Comparison of ENCODE assay signal across 13 cellular contexts in genomic region chr18:8960740-8961657, GRCh38.
DNase-seq lines count a peak whose midpoint lies in the region; ATAC-seq and TF ChIP-seq lines count a peak whose summit lies in the region.
"Had no signal": no experiment of that assay in that cellular context is flagged by ENCODE, and none has a peak within 500 bp of the region (broad histone marks: within the 10 kb centered on the region; RNA-seq: fewer than 3 reads in every experiment).

No MANE protein-coding gene starts in this region.

- TF ChIP-seq CTCF in PC-9 (conservative IDR thresholded peaks at IDR 0.05) (no peak), mesothelial cell of epicardium (IDR thresholded peaks at IDR 0.05; ENCODE audit: unreplicated experiment) (no peak), dorsolateral prefrontal cortex (IDR thresholded peaks at IDR 0.05 in 54 of 56, conservative IDR thresholded peaks at IDR 0.05 in 2 of 56; ENCODE audit: low read depth in 1 of 56, partially characterized antibody in 56 of 56) (no peak)

- no peaks in the 10 kb centered on the region for H4K20me1 ChIP-seq in PC-9 (ENCODE audit: insufficient read depth)

- H3K9me2 ChIP-seq in PC-9 (ENCODE audit: insufficient read depth): no peaks in the 10 kb centered on the region

- H3K79me2 ChIP-seq in PC-9 (ENCODE audit: low read depth): no peaks in the 10 kb centered on the region

- H3K27ac ChIP-seq in PC-9: peak overlapping the region; percentile 69
- peak overlapping the region; percentile 81 for H3K27ac ChIP-seq in epithelial cell of prostate
- no peak overlapping the region for H3K27ac ChIP-seq in dorsolateral prefrontal cortex
- H3K27ac ChIP-seq: C4-2B had no signal

- H3K9me3 ChIP-seq in PC-9 (ENCODE audit: insufficient read depth, low read depth): no peaks in the 10 kb centered on the region

- H3K27me3 ChIP-seq in PC-9 (ENCODE audit: insufficient read depth, low read depth) (no peaks in the 10 kb centered on the region), dorsolateral prefrontal cortex (no peaks in the 10 kb centered on the region)

- peak overlapping the region; percentile 59; the same call in 1 of the 2 replicates for H2AFZ ChIP-seq in PC-9

- in situ Hi-C loops in Caki2 (cut with HindIII; ENCODE audit: low pct_unique_long_range_greater_than_20kb, low sequenced_read_pairs): no loop called here

- peak overlapping the region; percentile 62 for H3K27ac Mint-ChIP-seq in mesothelial cell of epicardium
- H3K27ac Mint-ChIP-seq: effector memory CD8-positive, alpha-beta T cell; naive thymus-derived CD4-positive, alpha-beta T cell had no signal

- intact Hi-C loops in PC-9 (cut with micrococcal nuclease; ENCODE audit: unreplicated experiment) (no loop called here), dorsolateral prefrontal cortex (cut with DNase I) (loop anchor here in 1 of 2 donors (10.0 kb wide), 1 partner anchor 136 kb away; no protein-coding TSS in a partner anchor)

- peaks cover 5% of the 10 kb centered on the region for H3K9me3 Mint-ChIP-seq in mesothelial cell of epicardium
- H3K9me3 Mint-ChIP-seq: effector memory CD8-positive, alpha-beta T cell had no signal

- no peaks in the 10 kb centered on the region for H3K36me3 Mint-ChIP-seq in mesothelial cell of epicardium
- H3K36me3 Mint-ChIP-seq: naive thymus-derived CD4-positive, alpha-beta T cell had no signal

- H3K4me3 ChIP-seq in PC-9: peak overlapping the region; percentile 33; the same call in 1 of the 2 replicates
- H3K4me3 ChIP-seq in dorsolateral prefrontal cortex: no peak overlapping the region

- no peak overlapping the region for H3K4me3 Mint-ChIP-seq in mesothelial cell of epicardium
- H3K4me3 Mint-ChIP-seq: effector memory CD8-positive, alpha-beta T cell; naive thymus-derived CD4-positive, alpha-beta T cell had no signal

- ATAC-seq in HG03565 (IDR thresholded peaks at IDR 0.05; ENCODE audit: unreplicated experiment): no peak
- ATAC-seq: effector memory CD8-positive, alpha-beta T cell; naive thymus-derived CD4-positive, alpha-beta T cell had no signal

- POLR2A ChIA-PET in PC-9 (lab: Charles Lee; ENCODE audit: unreplicated experiment): no interaction called here

- peaks cover 17% of the 10 kb centered on the region for H3K4me1 ChIP-seq in PC-9 (replicated peaks; ENCODE audit: insufficient read depth)

- H3K4me1 Mint-ChIP-seq in mesothelial cell of epicardium: peaks cover 38% of the 10 kb centered on the region

- H3K27me3 Mint-ChIP-seq in mesothelial cell of epicardium (ENCODE audit: low read depth): no peaks in the 10 kb centered on the region

- H3F3A ChIP-seq in PC-9 (ENCODE audit: insufficient read depth, low read depth): peaks cover 16% of the 10 kb centered on the region

- H3K36me3 ChIP-seq in PC-9 (ENCODE audit: low read depth): no peaks in the 10 kb centered on the region

- peak overlapping the region; percentile 67 for H3K4me2 ChIP-seq in PC-9

- DNase-seq in Caki2 (ENCODE audit: low read depth) (peak; percentile 81), PC-9 (peak in 1 of 2 experiments; percentile 64), epithelial cell of prostate (ENCODE audit: low read depth, low spot score) (no peak), mesothelial cell of epicardium (ENCODE audit: low spot score in 2 of 2, unreplicated experiment in 2 of 2) (no peak), dorsolateral prefrontal cortex (no peak), NCI-H2227 treated with DMSO at 0.1 percent for 48 hours (lab: John Stamatoyannopoulos, UW) (no peak), T-helper 9 cell (no peak)
- DNase-seq: effector memory CD8-positive, alpha-beta T cell; naive thymus-derived CD4-positive, alpha-beta T cell; NCI-H2029 treated with DMSO at 0.1 percent for 48 hours; T-helper 2 cell had no signal

- CTCF ChIA-PET in PC-9 (lab: Charles Lee): no interaction called here

- no TSS peak for BruUV-seq in PC-9 (replicated peaks; lab: Mats Ljungman, UMichigan)

Comparison
In these comparisons a context has a peak if more than half of its experiments do, and no peak if none do; other contexts are left out.
1. H3K27ac ChIP-seq: peak in PC-9 (single experiment) and epithelial cell of prostate (single experiment); none in dorsolateral prefrontal cortex (0 of 59).